23 cellular contexts compared by ENCODE assay signal in the genomic region with DNA sequence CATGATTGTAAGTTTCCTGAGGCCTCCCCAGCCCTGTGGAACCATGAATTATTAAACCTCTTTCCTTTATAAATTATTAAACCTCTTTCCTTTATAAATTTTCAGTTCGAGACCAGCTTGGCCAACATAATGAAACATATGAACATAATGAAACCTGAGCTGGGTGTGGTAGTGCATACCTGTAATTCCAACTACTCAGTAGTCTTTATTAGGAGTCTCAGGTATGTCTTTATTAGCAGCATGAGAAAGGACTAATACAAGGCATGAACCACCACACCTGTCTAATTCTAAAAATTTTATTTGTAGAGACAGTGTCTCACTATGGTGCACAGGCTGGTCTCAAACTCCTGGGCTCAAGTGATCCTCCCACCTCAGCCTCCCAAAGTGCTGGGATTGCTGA. TPM values are rescaled to one million over a fixed set of nuclear protein-coding genes. Genes with fewer than 3 reads are reported as not detected.
DNase-seq lines count a peak whose midpoint lies in the region; ATAC-seq, FAIRE-seq and TF ChIP-seq lines count a peak whose summit lies in the region.
"Had no signal": no experiment of that assay in that cellular context is flagged by ENCODE, and none has a peak within 500 bp of the region (broad histone marks: within the 10 kb centered on the region; RNA-seq: fewer than 3 reads in every experiment).

No MANE protein-coding gene starts in this region.

- no peak for ATAC-seq in PC-3
- ATAC-seq: A549; CD8-positive, alpha-beta T cell had no signal

- H3K27me3 ChIP-seq in PC-3 (ENCODE audit: low read length): no peaks in the 10 kb centered on the region
- H3K27me3 ChIP-seq: BLaER1 treated with 17β-estradiol and CSF1 and Interleukin-3, amounts not matched to agents 10 nM and 100 nM had no signal

- H3K27ac Mint-ChIP-seq in progenitor cell of endocrine pancreas: peak overlapping the region; percentile 37
- H3K27ac Mint-ChIP-seq: B cell; CD4-positive, alpha-beta T cell; CD8-positive, alpha-beta T cell had no signal

- no peaks in the 10 kb centered on the region for H4K20me1 ChIP-seq in PC-3 (ENCODE audit: low read length)
- H4K20me1 ChIP-seq: BLaER1 treated with 17β-estradiol and CSF1 and Interleukin-3, amounts not matched to agents 10 nM and 100 nM had no signal

- no TSS peak for BruUV-seq in PC-3 (replicated peaks; lab: Mats Ljungman, UMichigan)

- no peak overlapping the region for H3K4me3 Mint-ChIP-seq in progenitor cell of endocrine pancreas (ENCODE audit: low read depth)
- H3K4me3 Mint-ChIP-seq: B cell; CD4-positive, alpha-beta T cell; CD8-positive, alpha-beta T cell had no signal

- FAIRE-seq in GM19239 (lab: Jason Lieb, UNC): no peak
- FAIRE-seq: A549, D721Med, G401.6, GM12891, GM18507 had no signal

- H3K4me2 ChIP-seq in PC-3 (ENCODE audit: low read length): no peak overlapping the region
- H3K4me2 ChIP-seq: A549; BLaER1 treated with 17β-estradiol and CSF1 and Interleukin-3, amounts not matched to agents 10 nM and 100 nM had no signal

- H3K27me3 Mint-ChIP-seq in progenitor cell of endocrine pancreas: no peaks in the 10 kb centered on the region
- H3K27me3 Mint-ChIP-seq: CD4-positive, alpha-beta T cell had no signal

- TF ChIP-seq EP300 in Ishikawa (IDR thresholded peaks at IDR 0.05; ENCODE audit: borderline replicate concordance): no peak

- intact Hi-C loops in PC-3 (cut with micrococcal nuclease): no loop called here

- no peak overlapping the region for H3K9ac ChIP-seq in PC-3 (ENCODE audit: low read length)
- H3K9ac ChIP-seq: BLaER1 treated with 17β-estradiol and CSF1 and Interleukin-3, amounts not matched to agents 10 nM and 100 nM had no signal

- H3K9me3 ChIP-seq in PC-3 (ENCODE audit: low read length): no peaks in the 10 kb centered on the region
- H3K9me3 ChIP-seq: Caco-2 had no signal

- no peak overlapping the region for H2AFZ ChIP-seq in PC-3 (ENCODE audit: low read length)

- no peaks in the 10 kb centered on the region for H3K9me2 ChIP-seq in PC-3 (replicated peaks; ENCODE audit: low read length)

- no peak overlapping the region for H3K4me3 ChIP-seq in PC-3 (ENCODE audit: low read length)
- H3K4me3 ChIP-seq: A549; BLaER1 treated with 17β-estradiol and CSF1 and Interleukin-3, amounts not matched to agents 10 nM and 100 nM had no signal

- TF ChIP-seq RAD21 in Ishikawa (IDR thresholded peaks at IDR 0.05; ENCODE audit: low read depth): no peak

- H3K36me3 ChIP-seq in PC-3 (ENCODE audit: low read depth, low read length): no peaks in the 10 kb centered on the region
- H3K36me3 ChIP-seq: BLaER1 treated with 17β-estradiol and CSF1 and Interleukin-3, amounts not matched to agents 10 nM and 100 nM had no signal

- H3K27ac ChIP-seq in PC-3 (ENCODE audit: low read length): no peak overlapping the region
- H3K27ac ChIP-seq: 22Rv1; A549; BLaER1 treated with 17β-estradiol and CSF1 and Interleukin-3, amounts not matched to agents 10 nM and 100 nM; C4-2B had no signal

- TF ChIP-seq CTCF in PC-3 (conservative IDR thresholded peaks at IDR 0.05; ENCODE audit: low read depth, low read length): no peak
- TF ChIP-seq CTCF in progenitor cell of endocrine pancreas (IDR thresholded peaks at IDR 0.05; ENCODE audit: unreplicated experiment): no peak
- TF ChIP-seq CTCF in GM13976 (IDR thresholded peaks at IDR 0.05; ENCODE audit: borderline replicate concordance, control extremely low read depth, extremely low read depth, insufficient read depth, missing control alignments): no peak

- CTCF ChIA-PET in PC-3 (lab: Charles Lee): no interaction called here

- POLR2A ChIA-PET in PC-3 (lab: Charles Lee; ENCODE audit: unreplicated experiment): no interaction called here

- no peaks in the 10 kb centered on the region for H3K4me1 Mint-ChIP-seq in progenitor cell of endocrine pancreas (ENCODE audit: low read depth)
- H3K4me1 Mint-ChIP-seq: B cell had no signal

- no peaks in the 10 kb centered on the region for H3K79me2 ChIP-seq in PC-3 (ENCODE audit: low read length)

- in situ Hi-C loops in GM13976 (cut with MboI; ENCODE audit: low sequenced_read_pairs, unreplicated experiment): no loop called here

- H3K36me3 Mint-ChIP-seq in progenitor cell of endocrine pancreas (ENCODE audit: insufficient read depth): no peaks in the 10 kb centered on the region
- H3K36me3 Mint-ChIP-seq: CD8-positive, alpha-beta T cell had no signal

- no peaks in the 10 kb centered on the region for H3F3A ChIP-seq in PC-3 (ENCODE audit: low read length, unreplicated experiment)

- 0 out of 2 replicates have a peak, but pooled peaks cover 3% of the 10 kb centered on the region for H3K4me1 ChIP-seq in PC-3 (ENCODE audit: insufficient read depth, low read length)
- H3K4me1 ChIP-seq: A549, Caco-2 had no signal

- DNase-seq in PC-3: peak; percentile 43
- no peak for DNase-seq in progenitor cell of endocrine pancreas (ENCODE audit: low spot score, unreplicated experiment)
- no peak for DNase-seq in GM13976 (ENCODE audit: low spot score)
- no peak for DNase-seq in activated naive CD4-positive, alpha-beta T cell treated with anti-CD3 and anti-CD28 coated beads, Interleukin-2, amount 50 U/mL, for 16 hours
- no peak for DNase-seq in GM19239 (ENCODE audit: insufficient read length, low spot score)
- DNase-seq: AML-193; Caco-2; Calu3; CD4-positive, alpha-beta T cell; CD8-positive, alpha-beta T cell; DMS79 treated with DMSO at 0.1 percent for 48 hours; GF-D8 had no signal

- no peaks in the 10 kb centered on the region for H3K9me3 Mint-ChIP-seq in progenitor cell of endocrine pancreas (ENCODE audit: low read depth)
- H3K9me3 Mint-ChIP-seq: CD4-positive, alpha-beta T cell; CD8-positive, alpha-beta T cell had no signal

TF ChIP-seq in Ishikawa, 13 proteins besides CTCF, POLR2A, EP300 and RAD21:
- TF ChIP-seq NFIC (IDR thresholded peaks at IDR 0.05) (no peak), YY1 (IDR thresholded peaks at IDR 0.05; ENCODE audit: low read depth) (no peak), TEAD4 (IDR thresholded peaks at IDR 0.05) (peak; percentile 58)

RNA-seq across cellular contexts. Expression of a gene that starts 27.1 kb away (rescaled TPM):
- 0.17 and 0.26 TPM in 2 replicates for total RNA-seq in PC-3 (2014; rRNA removed)
- 0.19 and 0.49 TPM in 2 replicates for total RNA-seq in progenitor cell of endocrine pancreas
- total RNA-seq: A172, Caco-2 had no signal
